26 cellular contexts compared by ENCODE assay signal in genomic region chr4:156870166-156870565, GRCh38.
DNase-seq lines count a peak whose midpoint lies in the region; TF ChIP-seq lines count a peak whose summit lies in the region.
"Had no signal": no experiment of that assay in that cellular context is flagged by ENCODE, and none has a peak within 500 bp of the region (broad histone marks: within the 10 kb centered on the region; RNA-seq: fewer than 3 reads in every experiment).

No MANE protein-coding gene starts in this region.

- DNase-seq in GM03348 (ENCODE audit: low spot score) (peak; percentile 37), MV-4-11 (lab: John Stamatoyannopoulos, UW) (peak; percentile 49), fibroblast of mammary gland (ENCODE audit: low read depth) (peak; percentile 41), NCI-H2227 (lab: John Stamatoyannopoulos, UW; ENCODE audit: unreplicated experiment) (no peak), ecto neural progenitor cell (ENCODE audit: low spot score) (no peak), KBM-7 (no peak)
- DNase-seq: activated CD4-positive, alpha-beta T cell treated with anti-CD3 and anti-CD28 coated beads, Interleukin-2, amount 50 U/mL, for 4 hours; activated CD8-positive, alpha-beta memory T cell treated with anti-CD3 and anti-CD28 coated beads, Interleukin-2, amount 10 ng/mL, durations not matched to agents 7 days and 5 days; activated naive CD4-positive, alpha-beta T cell treated with anti-CD3 and anti-CD28 coated beads for 36 hours; activated T-cell treated with anti-CD3 and anti-CD28 coated beads, Interleukin-2, amount 50 U/mL, for 72 hours; adrenal gland; body of pancreas; cerebellar nuclear complex; H7; immature natural killer cell; NCI-H1092 treated with DMSO at 0.1 percent for 48 hours; NCI-H187 treated with DMSO at 0.1 percent for 48 hours; NCI-H2171 treated with DMSO at 0.1 percent for 48 hours; NCI-H510A treated with DMSO at 0.1 percent for 48 hours; PC-3; sigmoid colon; stimulated activated CD4-positive, alpha-beta T cell treated with anti-CD3 and anti-CD28 coated beads, Interleukin-15, amount 100 ng/mL, for 24 hours; stimulated activated CD4-positive, alpha-beta T cell treated with anti-CD3 and anti-CD28 coated beads, Interleukin-4, amount 100 ng/mL, for 4 hours; T-helper 2 cell; transverse colon had no signal

- H3K4me2 ChIP-seq in skeletal muscle satellite cell (ENCODE audit: low read length): peak overlapping the region; percentile 31

- peaks cover 20% of the 10 kb centered on the region for H3K4me1 ChIP-seq in skeletal muscle satellite cell (ENCODE audit: control insufficient read depth, insufficient read depth, low read length)

- no peaks in the 10 kb centered on the region for H3K9me3 ChIP-seq in skeletal muscle satellite cell (replicated peaks; ENCODE audit: low read length)
- H3K9me3 ChIP-seq: body of pancreas, sigmoid colon, transverse colon had no signal

- no peak overlapping the region for H3K9ac ChIP-seq in skeletal muscle satellite cell (ENCODE audit: low read depth, low read length)

- peaks cover 3% of the 10 kb centered on the region for H3K36me3 ChIP-seq in skeletal muscle satellite cell (ENCODE audit: insufficient read depth, low read length)
- H3K36me3 ChIP-seq: adrenal gland, sigmoid colon, transverse colon had no signal

- no peak for TF ChIP-seq CTCF in fibroblast of mammary gland (conservative IDR thresholded peaks at IDR 0.05; ENCODE audit: control insufficient read depth, insufficient read depth, low read depth, low read length)

- in situ Hi-C loops in KBM-7 (cut with MboI; ENCODE audit: low pct_unique_long_range_greater_than_20kb, low sequenced_read_pairs): no loop called here

- H3K4me3 ChIP-seq in fibroblast of mammary gland (ENCODE audit: control insufficient read depth, low read depth, low read length) (no peak overlapping the region), skeletal muscle satellite cell (ENCODE audit: low read length) (no peak overlapping the region)
- H3K4me3 ChIP-seq: adrenal gland, body of pancreas, sigmoid colon, transverse colon had no signal

- no peaks in the 10 kb centered on the region for H3K27me3 ChIP-seq in skeletal muscle satellite cell (ENCODE audit: control insufficient read depth, insufficient read depth, low read length)
- H3K27me3 ChIP-seq: adrenal gland, body of pancreas, sigmoid colon, transverse colon had no signal

Comparison
In these comparisons a context has a peak if more than half of its experiments do, and no peak if none do; other contexts are left out.
1. DNase-seq: peak in GM03348 (single experiment), MV-4-11 (single experiment) and fibroblast of mammary gland (single experiment); none in NCI-H2227 (single experiment), ecto neural progenitor cell (single experiment) and KBM-7 (single experiment).